Comparison of ENCODE assay signal across 1 cellular context in the genomic region with DNA sequence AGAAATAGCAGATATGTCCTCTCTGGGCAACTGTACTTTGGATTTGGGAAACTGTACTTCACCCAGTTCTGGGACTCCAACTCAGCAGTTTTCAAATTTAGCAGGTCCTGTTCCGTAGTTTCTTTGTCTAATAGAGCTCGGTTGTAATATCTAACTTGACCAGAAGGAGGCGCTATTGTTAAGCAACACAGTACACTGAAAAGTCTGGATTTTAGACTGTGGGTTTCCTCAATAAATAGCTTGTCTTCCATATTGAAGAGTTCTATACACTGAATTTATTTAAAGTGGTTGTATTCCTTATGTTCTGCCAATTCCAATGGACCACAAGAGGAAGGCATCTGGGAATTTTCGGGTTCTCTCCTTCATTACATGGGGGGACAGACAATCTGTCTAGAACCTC.
TF ChIP-seq lines count a peak whose summit lies in the region.

No MANE protein-coding gene starts in this region.

TF ChIP-seq in GM23338, 12 proteins besides CTCF, POLR2A, EP300 and RAD21 (continued from another document):
- TF ChIP-seq, protein P1, sequence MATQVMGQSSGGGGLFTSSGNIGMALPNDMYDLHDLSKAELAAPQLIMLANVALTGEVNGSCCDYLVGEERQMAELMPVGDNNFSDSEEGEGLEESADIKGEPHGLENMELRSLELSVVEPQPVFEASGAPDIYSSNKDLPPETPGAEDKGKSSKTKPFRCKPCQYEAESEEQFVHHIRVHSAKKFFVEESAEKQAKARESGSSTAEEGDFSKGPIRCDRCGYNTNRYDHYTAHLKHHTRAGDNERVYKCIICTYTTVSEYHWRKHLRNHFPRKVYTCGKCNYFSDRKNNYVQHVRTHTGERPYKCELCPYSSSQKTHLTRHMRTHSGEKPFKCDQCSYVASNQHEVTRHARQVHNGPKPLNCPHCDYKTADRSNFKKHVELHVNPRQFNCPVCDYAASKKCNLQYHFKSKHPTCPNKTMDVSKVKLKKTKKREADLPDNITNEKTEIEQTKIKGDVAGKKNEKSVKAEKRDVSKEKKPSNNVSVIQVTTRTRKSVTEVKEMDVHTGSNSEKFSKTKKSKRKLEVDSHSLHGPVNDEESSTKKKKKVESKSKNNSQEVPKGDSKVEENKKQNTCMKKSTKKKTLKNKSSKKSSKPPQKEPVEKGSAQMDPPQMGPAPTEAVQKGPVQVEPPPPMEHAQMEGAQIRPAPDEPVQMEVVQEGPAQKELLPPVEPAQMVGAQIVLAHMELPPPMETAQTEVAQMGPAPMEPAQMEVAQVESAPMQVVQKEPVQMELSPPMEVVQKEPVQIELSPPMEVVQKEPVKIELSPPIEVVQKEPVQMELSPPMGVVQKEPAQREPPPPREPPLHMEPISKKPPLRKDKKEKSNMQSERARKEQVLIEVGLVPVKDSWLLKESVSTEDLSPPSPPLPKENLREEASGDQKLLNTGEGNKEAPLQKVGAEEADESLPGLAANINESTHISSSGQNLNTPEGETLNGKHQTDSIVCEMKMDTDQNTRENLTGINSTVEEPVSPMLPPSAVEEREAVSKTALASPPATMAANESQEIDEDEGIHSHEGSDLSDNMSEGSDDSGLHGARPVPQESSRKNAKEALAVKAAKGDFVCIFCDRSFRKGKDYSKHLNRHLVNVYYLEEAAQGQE (IDR thresholded peaks at IDR 0.05; ENCODE audit: unreplicated experiment) = no peak
- no peak for TF ChIP-seq ZNF331 (CRISPR knock-in tag; IDR thresholded peaks at IDR 0.05; ENCODE audit: low read depth)
- TF ChIP-seq JUNB (IDR thresholded peaks at IDR 0.05; ENCODE audit: unreplicated experiment) = no peak
- no peak for TF ChIP-seq EZH2 (IDR thresholded peaks at IDR 0.05; ENCODE audit: low read depth, unreplicated experiment)
- no peak for TF ChIP-seq EZH2phosphoT487 (IDR thresholded peaks at IDR 0.05; ENCODE audit: unreplicated experiment)
- TF ChIP-seq CREB1 (CRISPR knock-in tag; IDR thresholded peaks at IDR 0.05; ENCODE audit: low read depth) = no peak
- TF ChIP-seq NANOG (IDR thresholded peaks at IDR 0.05; ENCODE audit: borderline replicate concordance) = no peak
- TF ChIP-seq, protein P2, sequence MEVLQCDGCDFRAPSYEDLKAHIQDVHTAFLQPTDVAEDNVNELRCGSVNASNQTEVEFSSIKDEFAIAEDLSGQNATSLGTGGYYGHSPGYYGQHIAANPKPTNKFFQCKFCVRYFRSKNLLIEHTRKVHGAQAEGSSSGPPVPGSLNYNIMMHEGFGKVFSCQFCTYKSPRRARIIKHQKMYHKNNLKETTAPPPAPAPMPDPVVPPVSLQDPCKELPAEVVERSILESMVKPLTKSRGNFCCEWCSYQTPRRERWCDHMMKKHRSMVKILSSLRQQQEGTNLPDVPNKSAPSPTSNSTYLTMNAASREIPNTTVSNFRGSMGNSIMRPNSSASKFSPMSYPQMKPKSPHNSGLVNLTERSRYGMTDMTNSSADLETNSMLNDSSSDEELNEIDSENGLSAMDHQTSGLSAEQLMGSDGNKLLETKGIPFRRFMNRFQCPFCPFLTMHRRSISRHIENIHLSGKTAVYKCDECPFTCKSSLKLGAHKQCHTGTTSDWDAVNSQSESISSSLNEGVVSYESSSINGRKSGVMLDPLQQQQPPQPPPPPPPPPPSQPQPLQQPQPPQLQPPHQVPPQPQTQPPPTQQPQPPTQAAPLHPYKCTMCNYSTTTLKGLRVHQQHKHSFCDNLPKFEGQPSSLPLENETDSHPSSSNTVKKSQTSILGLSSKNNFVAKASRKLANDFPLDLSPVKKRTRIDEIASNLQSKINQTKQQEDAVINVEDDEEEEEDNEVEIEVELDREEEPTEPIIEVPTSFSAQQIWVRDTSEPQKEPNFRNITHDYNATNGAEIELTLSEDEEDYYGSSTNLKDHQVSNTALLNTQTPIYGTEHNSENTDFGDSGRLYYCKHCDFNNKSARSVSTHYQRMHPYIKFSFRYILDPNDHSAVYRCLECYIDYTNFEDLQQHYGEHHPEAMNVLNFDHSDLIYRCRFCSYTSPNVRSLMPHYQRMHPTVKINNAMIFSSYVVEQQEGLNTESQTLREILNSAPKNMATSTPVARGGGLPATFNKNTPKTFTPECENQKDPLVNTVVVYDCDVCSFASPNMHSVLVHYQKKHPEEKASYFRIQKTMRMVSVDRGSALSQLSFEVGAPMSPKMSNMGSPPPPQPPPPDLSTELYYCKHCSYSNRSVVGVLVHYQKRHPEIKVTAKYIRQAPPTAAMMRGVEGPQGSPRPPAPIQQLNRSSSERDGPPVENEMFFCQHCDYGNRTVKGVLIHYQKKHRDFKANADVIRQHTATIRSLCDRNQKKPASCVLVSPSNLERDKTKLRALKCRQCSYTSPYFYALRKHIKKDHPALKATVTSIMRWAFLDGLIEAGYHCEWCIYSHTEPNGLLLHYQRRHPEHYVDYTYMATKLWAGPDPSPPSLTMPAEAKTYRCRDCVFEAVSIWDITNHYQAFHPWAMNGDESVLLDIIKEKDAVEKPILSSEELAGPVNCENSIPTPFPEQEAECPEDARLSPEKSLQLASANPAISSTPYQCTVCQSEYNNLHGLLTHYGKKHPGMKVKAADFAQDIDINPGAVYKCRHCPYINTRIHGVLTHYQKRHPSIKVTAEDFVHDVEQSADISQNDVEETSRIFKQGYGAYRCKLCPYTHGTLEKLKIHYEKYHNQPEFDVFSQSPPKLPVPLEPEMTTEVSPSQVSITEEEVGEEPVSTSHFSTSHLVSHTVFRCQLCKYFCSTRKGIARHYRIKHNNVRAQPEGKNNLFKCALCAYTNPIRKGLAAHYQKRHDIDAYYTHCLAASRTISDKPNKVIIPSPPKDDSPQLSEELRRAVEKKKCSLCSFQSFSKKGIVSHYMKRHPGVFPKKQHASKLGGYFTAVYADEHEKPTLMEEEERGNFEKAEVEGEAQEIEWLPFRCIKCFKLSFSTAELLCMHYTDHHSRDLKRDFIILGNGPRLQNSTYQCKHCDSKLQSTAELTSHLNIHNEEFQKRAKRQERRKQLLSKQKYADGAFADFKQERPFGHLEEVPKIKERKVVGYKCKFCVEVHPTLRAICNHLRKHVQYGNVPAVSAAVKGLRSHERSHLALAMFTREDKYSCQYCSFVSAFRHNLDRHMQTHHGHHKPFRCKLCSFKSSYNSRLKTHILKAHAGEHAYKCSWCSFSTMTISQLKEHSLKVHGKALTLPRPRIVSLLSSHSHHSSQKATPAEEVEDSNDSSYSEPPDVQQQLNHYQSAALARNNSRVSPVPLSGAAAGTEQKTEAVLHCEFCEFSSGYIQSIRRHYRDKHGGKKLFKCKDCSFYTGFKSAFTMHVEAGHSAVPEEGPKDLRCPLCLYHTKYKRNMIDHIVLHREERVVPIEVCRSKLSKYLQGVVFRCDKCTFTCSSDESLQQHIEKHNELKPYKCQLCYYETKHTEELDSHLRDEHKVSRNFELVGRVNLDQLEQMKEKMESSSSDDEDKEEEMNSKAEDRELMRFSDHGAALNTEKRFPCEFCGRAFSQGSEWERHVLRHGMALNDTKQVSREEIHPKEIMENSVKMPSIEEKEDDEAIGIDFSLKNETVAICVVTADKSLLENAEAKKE (CRISPR knock-in tag; IDR thresholded peaks at IDR 0.05) = no peak
- no peak for TF ChIP-seq ZNF114 (CRISPR knock-in tag; IDR thresholded peaks at IDR 0.05)
- no peak for TF ChIP-seq STAT1 (IDR thresholded peaks at IDR 0.05; ENCODE audit: unreplicated experiment)
